Comparison of ENCODE assay signal across 17 cellular contexts in genomic region chr1:232440325-232441059, GRCh38.
DNase-seq lines count a peak whose midpoint lies in the region; ATAC-seq and TF ChIP-seq lines count a peak whose summit lies in the region.
"Had no signal": no experiment of that assay in that cellular context is flagged by ENCODE, and none has a peak within 500 bp of the region (broad histone marks: within the 10 kb centered on the region; RNA-seq: fewer than 3 reads in every experiment).

No MANE protein-coding gene starts in this region.

- H2BK12ac ChIP-seq in neuronal stem cell (ENCODE audit: low read length): no peak overlapping the region

- no peak overlapping the region for H3K18ac ChIP-seq in neuronal stem cell (ENCODE audit: low read length)

- no peak overlapping the region for H3K9ac ChIP-seq in neuronal stem cell (ENCODE audit: low read depth, low read length, poor library complexity)

- no peak overlapping the region for H4K8ac ChIP-seq in neuronal stem cell (ENCODE audit: low read depth, low read length)

- DNase-seq in activated CD4-positive, alpha-beta T cell treated with anti-CD3 and anti-CD28 coated beads for 48 hours: peak; percentile 16
- DNase-seq in activated CD4-positive, alpha-beta T cell treated with anti-CD3 and anti-CD28 coated beads, Interleukin-2, amount 10 ng/mL, durations not matched to agents 7 days and 5 days: no peak
- DNase-seq in RPMI7951 (ENCODE audit: low read depth): peak; percentile 70
- no peak for DNase-seq in neuronal stem cell (ENCODE audit: low spot score)
- no peak for DNase-seq in uterus
- DNase-seq: activated naive CD4-positive, alpha-beta T cell treated with Interleukin-2 at 50 U/mL for 16 hours; hypothalamus; NCI-H2029; occipital lobe; PC-3; stimulated activated CD8-positive, alpha-beta memory T cell treated with anti-CD3 and anti-CD28 coated beads, Interleukin-4, amount 100 ng/mL, for 48 hours; thyroid gland had no signal

- H3K27ac ChIP-seq in neuronal stem cell (replicated peaks; ENCODE audit: low read length): no peak overlapping the region
- no peak overlapping the region for H3K27ac ChIP-seq in uterus
- H3K27ac ChIP-seq: thyroid gland, VCaP had no signal

- no peak overlapping the region for H3K4me2 ChIP-seq in neuronal stem cell (ENCODE audit: insufficient read depth, low read length, poor library complexity, severe bottlenecking)

- H3K27me3 Mint-ChIP-seq in activated CD4-positive, alpha-beta T cell treated with anti-CD3 and anti-CD28 coated beads, Interleukin-2, amount 10 ng/mL, durations not matched to agents 7 days and 5 days: no peaks in the 10 kb centered on the region

- no peak overlapping the region for H3K23ac ChIP-seq in neuronal stem cell (ENCODE audit: low read depth, low read length, poor library complexity)

- no peak overlapping the region for H2BK120ac ChIP-seq in neuronal stem cell (ENCODE audit: low read depth, low read length)

- CTCF ChIA-PET in activated CD4-positive, alpha-beta T cell treated with anti-CD3 and anti-CD28 coated beads, Interleukin-2, amount 10 ng/mL, durations not matched to agents 7 days and 5 days (lab: Charles Lee): interaction anchor here (0.6 kb wide), 1 partner anchor 1398 kb away, joined by 3 read pairs; no protein-coding TSS in a partner anchor

- H3K9me3 Mint-ChIP-seq in activated CD4-positive, alpha-beta T cell treated with anti-CD3 and anti-CD28 coated beads, Interleukin-2, amount 10 ng/mL, durations not matched to agents 7 days and 5 days: no peaks in the 10 kb centered on the region

- H3K4me3 Mint-ChIP-seq in activated CD4-positive, alpha-beta T cell treated with anti-CD3 and anti-CD28 coated beads, Interleukin-2, amount 10 ng/mL, durations not matched to agents 7 days and 5 days: no peak overlapping the region

- H3K27ac Mint-ChIP-seq in activated CD4-positive, alpha-beta T cell treated with anti-CD3 and anti-CD28 coated beads, Interleukin-2, amount 10 ng/mL, durations not matched to agents 7 days and 5 days: no peak overlapping the region

- peak overlapping the region; percentile 72 for H3K14ac ChIP-seq in neuronal stem cell (ENCODE audit: low read length)

- no peak for TF ChIP-seq CTCF in uterus (IDR thresholded peaks at IDR 0.05)

- no peaks in the 10 kb centered on the region for H3K4me1 Mint-ChIP-seq in activated CD4-positive, alpha-beta T cell treated with anti-CD3 and anti-CD28 coated beads, Interleukin-2, amount 10 ng/mL, durations not matched to agents 7 days and 5 days

- no peak overlapping the region for H2AK5ac ChIP-seq in neuronal stem cell (ENCODE audit: low read depth, low read length)

- no CpG with 5 or more reads among the region's 11 CpGs for WGBS in neuronal stem cell (ENCODE audit: extremely low coverage in 2 of 2, insufficient read length in 2 of 2, insufficient replicate concordance in 1 of 2), 2 donors

- TF ChIP-seq POLR2A in uterus (IDR thresholded peaks at IDR 0.05): no peak

- H3K4me3 ChIP-seq in neuronal stem cell (ENCODE audit: low read length in 2 of 2): no peak overlapping the region
- H3K4me3 ChIP-seq in uterus: no peak overlapping the region
- H3K4me3 ChIP-seq: thyroid gland had no signal

- ATAC-seq in HG02885 (IDR thresholded peaks at IDR 0.05; ENCODE audit: poor library complexity, unreplicated experiment): peak; percentile 89
- no peak for ATAC-seq in HG03159 (IDR thresholded peaks at IDR 0.05; ENCODE audit: unreplicated experiment)
- no peak for ATAC-seq in GM21619 (IDR thresholded peaks at IDR 0.05; ENCODE audit: unreplicated experiment)
- ATAC-seq: PC-3, sciatic nerve had no signal

- H3K79me1 ChIP-seq in neuronal stem cell (ENCODE audit: low read depth, low read length): no peaks in the 10 kb centered on the region

- no peak overlapping the region for H2AFZ ChIP-seq in neuronal stem cell (ENCODE audit: low read length)

- H3K4ac ChIP-seq in neuronal stem cell (ENCODE audit: low read length): no peak overlapping the region

- no peak overlapping the region for H4K91ac ChIP-seq in neuronal stem cell (ENCODE audit: low read depth, low read length, poor library complexity)

- no peaks in the 10 kb centered on the region for H3K36me3 Mint-ChIP-seq in activated CD4-positive, alpha-beta T cell treated with anti-CD3 and anti-CD28 coated beads, Interleukin-2, amount 10 ng/mL, durations not matched to agents 7 days and 5 days (ENCODE audit: low read depth)

- H2BK15ac ChIP-seq in neuronal stem cell (ENCODE audit: low read length): no peak overlapping the region

- H3K9me3 ChIP-seq in neuronal stem cell (replicated peaks in 1 of 2; ENCODE audit: control insufficient read depth in 2 of 2, insufficient read depth in 1 of 2, low read depth in 1 of 2, low read length in 2 of 2) (peaks cover 0 to 2% of the 10 kb centered on the region in 2 donors), uterus (no peaks in the 10 kb centered on the region)
- H3K9me3 ChIP-seq: thyroid gland had no signal

- H3K36me3 ChIP-seq in neuronal stem cell (replicated peaks in 1 of 2; ENCODE audit: control insufficient read depth in 2 of 2, insufficient read depth in 2 of 2, low read length in 2 of 2) (peaks cover 37 to 97% of the 10 kb centered on the region in 2 donors), uterus (no peaks in the 10 kb centered on the region)

- POLR2A ChIA-PET in activated CD4-positive, alpha-beta T cell treated with anti-CD3 and anti-CD28 coated beads, Interleukin-2, amount 10 ng/mL, durations not matched to agents 7 days and 5 days (lab: Charles Lee): no interaction called here

- H3K4me1 ChIP-seq in neuronal stem cell (ENCODE audit: control insufficient read depth in 2 of 2, insufficient read depth in 1 of 2, low read depth in 1 of 2, low read length in 2 of 2) (peaks cover 4 to 17% of the 10 kb centered on the region in 2 donors), uterus (no peaks in the 10 kb centered on the region)

- H3K27me3 ChIP-seq in neuronal stem cell (ENCODE audit: control insufficient read depth in 3 of 3, insufficient read depth in 3 of 3, low read depth in 1 of 3, low read length in 3 of 3) (no peaks in the 10 kb centered on the region), uterus (no peaks in the 10 kb centered on the region)
- H3K27me3 ChIP-seq: thyroid gland had no signal

- intact Hi-C loops in uterus (cut with DNase I; ENCODE audit: low total_unique reads): no loop called here

- H2BK5ac ChIP-seq in neuronal stem cell (ENCODE audit: low read length): no peak overlapping the region

Comparison
In these comparisons a context has a peak if more than half of its experiments do, and no peak if none do; other contexts are left out.
1. DNase-seq: peak in activated CD4-positive, alpha-beta T cell treated with anti-CD3 and anti-CD28 coated beads for 48 hours (single experiment) and RPMI7951 (single experiment); none in activated CD4-positive, alpha-beta T cell treated with anti-CD3 and anti-CD28 coated beads, Interleukin-2, amount 10 ng/mL, durations not matched to agents 7 days and 5 days (single experiment), neuronal stem cell (single experiment) and uterus (0 of 2).